1 cellular context compared by ENCODE assay signal in the genomic region with DNA sequence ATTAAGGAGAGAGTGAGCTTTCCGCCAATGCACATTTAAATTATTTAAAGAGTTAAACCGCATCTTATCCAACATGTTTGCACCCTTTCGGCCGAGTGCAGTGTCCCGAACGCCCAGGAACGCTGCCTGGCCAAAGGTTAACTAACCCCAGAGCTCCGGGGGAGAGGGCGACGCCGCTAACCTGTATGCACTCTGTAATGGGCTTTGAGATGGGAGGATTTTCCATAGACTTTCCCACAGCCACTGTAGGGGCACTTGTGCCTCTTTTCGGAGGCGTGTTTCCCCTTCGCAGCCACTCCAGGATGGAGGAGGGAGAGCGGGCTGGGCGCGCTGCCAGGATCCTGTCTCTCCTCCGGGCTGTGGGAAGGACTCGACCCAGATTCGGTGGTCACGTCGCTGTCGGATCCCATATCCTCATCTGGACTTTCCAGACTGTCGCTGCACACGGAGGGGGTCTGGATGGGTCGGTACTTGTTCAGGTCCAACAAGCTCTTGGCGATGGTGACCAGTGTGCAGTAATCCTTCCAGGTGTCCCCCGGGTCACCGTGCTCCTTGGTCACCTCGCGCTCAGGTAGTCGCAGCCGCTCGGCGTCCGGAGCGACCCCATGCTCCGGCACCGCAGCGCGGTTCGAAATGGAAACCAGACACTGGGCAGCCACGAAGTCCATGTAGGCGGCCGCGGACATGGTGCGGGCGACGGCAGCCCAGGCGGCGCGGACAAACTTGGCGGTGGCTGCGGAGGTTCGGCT.
A peak's percentile ranks its signal among the peaks of the same experiment; 100 is the strongest.
TF ChIP-seq lines count a peak whose summit lies in the region.

No MANE protein-coding gene starts in this region.

TF ChIP-seq in HEK293, 187 proteins besides CTCF, POLR2A, EP300 and RAD21 (continued from another document):
- no peak for TF ChIP-seq ZNF223 (tag by site-specific recombination; IDR thresholded peaks at IDR 0.05)
- no peak for TF ChIP-seq HOXC10 (CRISPR knock-in tag; IDR thresholded peaks at IDR 0.05)
- peak; percentile 49 for TF ChIP-seq ZNF366 (tag by site-specific recombination; conservative IDR thresholded peaks at IDR 0.05)
- no peak for TF ChIP-seq TRIM28 (IDR thresholded peaks at IDR 0.05; ENCODE audit: borderline replicate concordance, low read length)
- no peak for TF ChIP-seq ZNF791 (tag by site-specific recombination; IDR thresholded peaks at IDR 0.05)
- peak; percentile 41; the same call in 1 of the 2 replicates for TF ChIP-seq KLF10 (tag by site-specific recombination; IDR thresholded peaks at IDR 0.05)
- no peak for TF ChIP-seq ZFP37 (tag by site-specific recombination; IDR thresholded peaks at IDR 0.05)
- no peak for TF ChIP-seq ZNF19 (tag by site-specific recombination; IDR thresholded peaks at IDR 0.05; ENCODE audit: low read depth)
- no peak for TF ChIP-seq ZNF449 (tag by site-specific recombination; IDR thresholded peaks at IDR 0.05)
- peak; percentile 50 for TF ChIP-seq SP2 (tag by site-specific recombination; IDR thresholded peaks at IDR 0.05)
- 0 out of 2 replicates have a peak, but pooled peaks have one; percentile 47 for TF ChIP-seq ZNF2 (tag by site-specific recombination; IDR thresholded peaks at IDR 0.05)
- TF ChIP-seq SCRT2 (tag by site-specific recombination; IDR thresholded peaks at IDR 0.05), result no peak; the same call in 1 of the 2 replicates
- TF ChIP-seq ZNF561 (tag by site-specific recombination; IDR thresholded peaks at IDR 0.05; ENCODE audit: borderline replicate concordance), result no peak; the same call in 1 of the 2 replicates
- no peak for TF ChIP-seq ZNF184 (tag by site-specific recombination; IDR thresholded peaks at IDR 0.05)
- no peak for TF ChIP-seq ZNF660 (tag by site-specific recombination; IDR thresholded peaks at IDR 0.05)
- TF ChIP-seq YY1 (tag by site-specific recombination; IDR thresholded peaks at IDR 0.05), result no peak
- peak; percentile 86 for TF ChIP-seq ZEB2 (tag by site-specific recombination; IDR thresholded peaks at IDR 0.05)
- no peak for TF ChIP-seq ZNF626 (tag by site-specific recombination; IDR thresholded peaks at IDR 0.05)
- TF ChIP-seq MYNN (tag by site-specific recombination; IDR thresholded peaks at IDR 0.05; ENCODE audit: borderline replicate concordance), result no peak
- TF ChIP-seq, protein P1, sequence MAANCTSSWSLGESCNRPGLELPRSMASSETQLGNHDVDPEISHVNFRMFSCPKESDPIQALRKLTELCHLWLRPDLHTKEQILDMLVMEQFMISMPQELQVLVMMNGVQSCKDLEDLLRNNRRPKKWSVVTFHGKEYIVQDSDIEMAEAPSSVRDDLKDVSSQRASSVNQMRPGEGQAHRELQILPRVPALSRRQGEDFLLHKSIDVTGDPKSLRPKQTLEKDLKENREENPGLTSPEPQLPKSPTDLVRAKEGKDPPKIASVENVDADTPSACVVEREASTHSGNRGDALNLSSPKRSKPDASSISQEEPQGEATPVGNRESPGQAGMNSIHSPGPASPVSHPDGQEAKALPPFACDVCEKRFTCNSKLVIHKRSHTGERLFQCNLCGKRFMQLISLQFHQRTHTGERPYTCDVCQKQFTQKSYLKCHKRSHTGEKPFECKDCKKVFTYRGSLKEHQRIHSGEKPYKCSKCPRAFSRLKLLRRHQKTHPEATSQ (tag by site-specific recombination; IDR thresholded peaks at IDR 0.05), result no peak
- no peak for TF ChIP-seq MEIS1 (CRISPR knock-in tag; IDR thresholded peaks at IDR 0.05; ENCODE audit: borderline replicate concordance)
- TF ChIP-seq ZNF624 (tag by site-specific recombination; IDR thresholded peaks at IDR 0.05), result no peak
- TF ChIP-seq ZFP3 (tag by site-specific recombination; IDR thresholded peaks at IDR 0.05; ENCODE audit: low read depth), result no peak
- TF ChIP-seq ZSCAN23 (tag by site-specific recombination; IDR thresholded peaks at IDR 0.05), result no peak
TF ChIP-seq in HEK293: peak in this region for 27.
